In genomic region chr16:4880006-4880580, GRCh38 we compare ENCODE assay signal across 28 cellular contexts. TPM values are rescaled to one million over a fixed set of nuclear protein-coding genes. Genes with fewer than 3 reads are reported as not detected.
"Had no signal": no experiment of that assay in that cellular context is flagged by ENCODE, and none has a peak within 500 bp of the region (broad histone marks: within the 10 kb centered on the region; RNA-seq: fewer than 3 reads in every experiment).

No MANE protein-coding gene starts in this region.

- H3K4me1 ChIP-seq: uterus had no signal

- H3K27me3 Mint-ChIP-seq: naive thymus-derived CD8-positive, alpha-beta T cell; stimulated activated naive CD8-positive, alpha-beta T cell treated with anti-CD3 and anti-CD28 coated beads, Interleukin-15, Interleukin-2, amounts not matched to agents 100 ng/mL and 50 ng/mL, for 24 hours had no signal

- H3K4me3 Mint-ChIP-seq: naive thymus-derived CD8-positive, alpha-beta T cell; nephron; neural crest cell; stimulated activated effector memory CD8-positive, alpha-beta T cell treated with anti-CD3 and anti-CD28 coated beads, Interleukin-12 subunit alpha, Interleukin-12 subunit beta, amount 100 ng/mL, for 72 hours; stimulated activated naive CD8-positive, alpha-beta T cell treated with anti-CD3 and anti-CD28 coated beads, Interleukin-15, Interleukin-2, amounts not matched to agents 100 ng/mL and 50 ng/mL, for 24 hours had no signal

- H3K9ac ChIP-seq: parathyroid adenoma had no signal

- H3K27ac ChIP-seq: lower lobe of right lung, neutrophil, parathyroid adenoma, suprapubic skin, thoracic aorta, tibial artery, uterus had no signal

- H3K36me3 ChIP-seq: uterus had no signal

- H3K9me3 ChIP-seq: lower lobe of right lung, neutrophil, suprapubic skin, thoracic aorta, tibial artery, uterus had no signal

- H3K79me2 ChIP-seq: parathyroid adenoma had no signal

- H3K9me3 Mint-ChIP-seq: naive thymus-derived CD8-positive, alpha-beta T cell; nephron; neural crest cell; stimulated activated effector memory CD8-positive, alpha-beta T cell treated with anti-CD3 and anti-CD28 coated beads, Interleukin-12 subunit alpha, Interleukin-12 subunit beta, amount 100 ng/mL, for 72 hours; stimulated activated naive CD8-positive, alpha-beta T cell treated with anti-CD3 and anti-CD28 coated beads, Interleukin-15, Interleukin-2, amounts not matched to agents 100 ng/mL and 50 ng/mL, for 24 hours had no signal

- H3K27me3 ChIP-seq: neutrophil, suprapubic skin, tibial artery, uterus had no signal

- H3K27ac Mint-ChIP-seq: naive thymus-derived CD8-positive, alpha-beta T cell; stimulated activated effector memory CD8-positive, alpha-beta T cell treated with anti-CD3 and anti-CD28 coated beads, Interleukin-12 subunit alpha, Interleukin-12 subunit beta, amount 100 ng/mL, for 72 hours; stimulated activated naive CD8-positive, alpha-beta T cell treated with anti-CD3 and anti-CD28 coated beads, Interleukin-15, Interleukin-2, amounts not matched to agents 100 ng/mL and 50 ng/mL, for 24 hours had no signal

- H3K4me1 Mint-ChIP-seq: neural crest cell had no signal

- DNase-seq: hippocampal formation; kidney glomerular epithelial cell; left cardiac atrium; left ventricle myocardium superior; lower lobe of right lung; mammary epithelial cell; mesenchymal stem cell; naive thymus-derived CD8-positive, alpha-beta T cell; occipital lobe; right cardiac atrium; stimulated activated CD4-positive, alpha-beta T cell treated with anti-CD3 and anti-CD28 coated beads, Interleukin-12 subunit alpha, Interleukin-12 subunit beta, amount 100 ng/mL, for 4 hours; stimulated activated CD4-positive, alpha-beta T cell treated with anti-CD3 and anti-CD28 coated beads, Interleukin-15, amount 100 ng/mL, for 24 hours; stimulated activated CD4-positive, alpha-beta T cell treated with anti-CD3 and anti-CD28 coated beads, Interleukin-4, amount 100 ng/mL, for 24 hours; stimulated activated naive CD4-positive, alpha-beta T cell; trophoblast cell; uterus had no signal

- H3K4me3 ChIP-seq: lower lobe of right lung, skin epidermis, suprapubic skin, thoracic aorta, tibial artery, uterus had no signal

- H2AFZ ChIP-seq: parathyroid adenoma had no signal

- ATAC-seq: left cardiac atrium; left lobe of liver; left ventricle myocardium superior; lower lobe of right lung; naive thymus-derived CD8-positive, alpha-beta T cell; right cardiac atrium; sciatic nerve; stimulated activated effector memory CD8-positive, alpha-beta T cell treated with anti-CD3 and anti-CD28 coated beads, Interleukin-12 subunit alpha, Interleukin-12 subunit beta, amount 100 ng/mL, for 72 hours had no signal

RNA-seq across cellular contexts. Expression of gene PPL, which starts 56.9 kb away (rescaled TPM):
- total RNA-seq: naive thymus-derived CD8-positive, alpha-beta T cell had no signal
